ENCODE assay signal across 30 cellular contexts in the genomic region with DNA sequence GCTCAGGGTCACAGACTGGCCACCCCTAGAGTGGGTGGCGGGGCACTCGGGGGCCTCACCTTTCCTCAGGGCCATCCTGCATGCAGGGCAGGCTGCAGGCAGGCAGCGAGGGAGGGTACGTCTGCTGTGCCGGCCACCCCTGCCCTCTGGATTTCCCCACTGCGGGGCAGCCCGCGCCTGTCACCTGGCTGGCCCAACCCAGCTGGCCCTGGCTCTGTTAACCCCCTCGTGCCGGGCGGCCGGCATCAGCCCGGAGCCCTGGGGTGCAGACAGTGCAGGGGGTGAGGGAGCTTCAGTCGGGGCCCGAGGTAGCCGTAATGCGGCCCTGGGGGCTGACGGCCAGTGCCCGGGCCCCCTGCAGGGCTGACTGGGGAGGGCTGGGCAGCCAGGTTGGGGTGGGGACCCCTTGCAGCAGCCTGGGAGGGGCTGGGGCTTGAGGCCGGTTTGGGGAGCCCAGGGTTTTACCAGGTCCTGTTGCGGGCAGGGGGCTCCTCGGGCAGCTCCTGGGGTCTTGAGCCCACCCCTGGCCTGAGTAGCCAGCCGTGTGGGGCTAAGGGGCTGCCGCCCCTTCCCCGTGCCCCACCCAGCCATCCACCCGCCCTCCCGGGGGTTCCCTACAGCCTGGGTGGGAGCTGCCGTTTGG. TPM values are rescaled to one million over a fixed set of nuclear protein-coding genes. Genes with fewer than 3 reads are reported as not detected.
DNase-seq lines count a peak whose midpoint lies in the region; ATAC-seq, FAIRE-seq and TF ChIP-seq lines count a peak whose summit lies in the region.
"Had no signal": no experiment of that assay in that cellular context is flagged by ENCODE, and none has a peak within 500 bp of the region (broad histone marks: within the 10 kb centered on the region; RNA-seq: fewer than 3 reads in every experiment).

IGFALS (minus strand) TSS at position 128 of the 643 bp plus-strand sequence; CDS start at position 75, 53 bp downstream.

- peaks cover 6% of the 10 kb centered on the region for H3K36me3 Mint-ChIP-seq in effector memory CD8-positive, alpha-beta T cell (ENCODE audit: insufficient read depth)

- no peak for FAIRE-seq in pancreas (lab: Jason Lieb, UNC)
- FAIRE-seq: G401.6, GM18507 had no signal

- intact Hi-C loops in left lung (cut with DNase I), result no loop called here
- intact Hi-C loops in pancreas (cut with DNase I), result no loop called here

- peak within 1 kb of the TSS; percentile 10 for H3K9ac ChIP-seq in NT2/D1 (ENCODE audit: insufficient read length, low read depth)

- 11 to 14% methylated on average over 25 to 28 of the region's 28 CpGs for WGBS in pancreas, 2 donors

- H3K4me1 ChIP-seq in NT2/D1 (ENCODE audit: insufficient read depth, insufficient read length), result peaks cover 2% of the 10 kb centered on the region
- no peaks in the 10 kb centered on the region for H3K4me1 ChIP-seq in left lung
- peaks cover 9 to 17% (median 16%) of the 10 kb centered on the region in 3 donors for H3K4me1 ChIP-seq in pancreas
- H3K4me1 ChIP-seq: foreskin keratinocyte, left ventricle myocardium inferior, right atrium auricular region, SJSA1, spleen had no signal

- no peaks in the 10 kb centered on the region for H3K27me3 Mint-ChIP-seq in effector memory CD8-positive, alpha-beta T cell
- H3K27me3 Mint-ChIP-seq: activated T-helper 17 cell treated with anti-CD3 and anti-CD28 coated beads, Interleukin-2, amount 50 U/mL, for 72 hours; CD4-positive, alpha-beta memory T cell; stimulated activated naive CD8-positive, alpha-beta T cell treated with anti-CD3 and anti-CD28 coated beads, Interleukin-15, Interleukin-2, amounts not matched to agents 100 ng/mL and 50 ng/mL, for 24 hours; T-cell had no signal

- H3K36me3 ChIP-seq in NT2/D1 (ENCODE audit: insufficient read depth, insufficient read length, low read length), result peaks cover 39% of the 10 kb centered on the region
- H3K36me3 ChIP-seq in left lung, result peaks cover 0 to 38% of the 10 kb centered on the region in 2 donors
- H3K36me3 ChIP-seq in pancreas, result no peaks in the 10 kb centered on the region

- peak; percentile 79 for ATAC-seq in left lung
- peak; percentile 66 to 84 (median 80) for ATAC-seq in pancreas
- no peak for ATAC-seq in HG03457 (IDR thresholded peaks at IDR 0.05; ENCODE audit: unreplicated experiment)
- ATAC-seq in effector memory CD8-positive, alpha-beta T cell (replicated peaks), result no peak
- ATAC-seq: activated T-helper 17 cell treated with anti-CD3 and anti-CD28 coated beads, Interleukin-2, amount 50 U/mL, for 72 hours; foreskin keratinocyte; T-cell had no signal

- H3K27me3 ChIP-seq in NT2/D1 (ENCODE audit: insufficient read depth, insufficient read length) (no peaks in the 10 kb centered on the region), left lung (no peaks in the 10 kb centered on the region), pancreas (no peaks in the 10 kb centered on the region)
- H3K27me3 ChIP-seq: foreskin keratinocyte, neutrophil, right atrium auricular region, SJSA1, spleen, tibial artery had no signal

- peaks cover 4% of the 10 kb centered on the region in 2 donors for H3K4me1 Mint-ChIP-seq in effector memory CD8-positive, alpha-beta T cell (ENCODE audit: low read depth in 2 of 2)

- TF ChIP-seq CTCF in left lung (IDR thresholded peaks at IDR 0.05) (no peak), pancreas (IDR thresholded peaks at IDR 0.05) (no peak)

- no peak within 1 kb of the TSS for H3K27ac Mint-ChIP-seq in effector memory CD8-positive, alpha-beta T cell
- H3K27ac Mint-ChIP-seq: activated T-helper 17 cell treated with anti-CD3 and anti-CD28 coated beads, Interleukin-2, amount 50 U/mL, for 72 hours; CD4-positive, alpha-beta memory T cell; HFFc6; stimulated activated naive CD8-positive, alpha-beta T cell treated with anti-CD3 and anti-CD28 coated beads, Interleukin-15, Interleukin-2, amounts not matched to agents 100 ng/mL and 50 ng/mL, for 24 hours; T-cell had no signal

- H3K4me3 ChIP-seq in NT2/D1 (ENCODE audit: insufficient read length, low read depth) (no peak within 1 kb of the TSS), left lung (peak within 1 kb of the TSS in 1 of 2 donors; percentile 6), pancreas (peak within 1 kb of the TSS in 2 of 4 donors; percentile 26 to 45)
- H3K4me3 ChIP-seq: left ventricle myocardium inferior, right atrium auricular region, SJSA1, spleen, tibial artery had no signal

- DNase-seq in COLO668 (lab: John Stamatoyannopoulos, UW; ENCODE audit: unreplicated experiment), result peak; percentile 52
- DNase-seq in NT2/D1 (ENCODE audit: low read depth, low spot score), result no peak
- peak; percentile 40 to 80 for DNase-seq in left lung
- DNase-seq in pancreas, result peak; percentile 36 to 90 (median 60)
- no peak for DNase-seq in nucleus accumbens (lab: John Stamatoyannopoulos, UW)
- DNase-seq in GF-D8 (lab: John Stamatoyannopoulos, UW), result no peak
- DNase-seq in effector memory CD8-positive, alpha-beta T cell, result no peak
- DNase-seq: activated CD4-positive, alpha-beta T cell treated with anti-CD3 and anti-CD28 coated beads, Interleukin-2, amount 50 U/mL, for 48 hours; CD4-positive, alpha-beta memory T cell; effector CD8-positive, alpha-beta T cell; erythroblast; foreskin keratinocyte; HFFc6; KBM-7; left ventricle myocardium inferior; MM.1S; NCI-H1417 treated with DMSO at 0.1 percent for 48 hours; stimulated activated CD4-positive, alpha-beta T cell treated with anti-CD3 and anti-CD28 coated beads, Interleukin-4, amount 100 ng/mL, for 24 hours; T-cell; tibial artery had no signal

- H3K4me3 Mint-ChIP-seq in effector memory CD8-positive, alpha-beta T cell, result no peak within 1 kb of the TSS
- H3K4me3 Mint-ChIP-seq: activated T-helper 17 cell treated with anti-CD3 and anti-CD28 coated beads, Interleukin-2, amount 50 U/mL, for 72 hours; CD4-positive, alpha-beta memory T cell; HFFc6; stimulated activated naive CD8-positive, alpha-beta T cell treated with anti-CD3 and anti-CD28 coated beads, Interleukin-15, Interleukin-2, amounts not matched to agents 100 ng/mL and 50 ng/mL, for 24 hours; T-cell had no signal

- H3K9me3 ChIP-seq in NT2/D1 (ENCODE audit: insufficient read depth, low read length) (peaks cover 19% of the 10 kb centered on the region), left lung (peaks cover 0 to 10% of the 10 kb centered on the region in 2 donors), pancreas (no peaks in the 10 kb centered on the region)
- H3K9me3 ChIP-seq: neutrophil, right atrium auricular region had no signal

- no peaks in the 10 kb centered on the region for H3K9me3 Mint-ChIP-seq in effector memory CD8-positive, alpha-beta T cell
- H3K9me3 Mint-ChIP-seq: activated T-helper 17 cell treated with anti-CD3 and anti-CD28 coated beads, Interleukin-2, amount 50 U/mL, for 72 hours; stimulated activated naive CD8-positive, alpha-beta T cell treated with anti-CD3 and anti-CD28 coated beads, Interleukin-15, Interleukin-2, amounts not matched to agents 100 ng/mL and 50 ng/mL, for 24 hours; T-cell had no signal

- H3K27ac ChIP-seq in left lung (no peak within 1 kb of the TSS), pancreas (peak within 1 kb of the TSS; percentile 53 to 78 (median 66))
- H3K27ac ChIP-seq: foreskin keratinocyte, left ventricle myocardium inferior, neutrophil, right atrium auricular region, SJSA1, spleen, tibial artery had no signal

RNA-seq across cellular contexts. Expression of gene IGFALS, which starts in this region (rescaled TPM):
- total RNA-seq in left lung (1 to 10 TPM in 1 of 2 donors, under 1 TPM in 1; 0.37 to 2.2 TPM), pancreas (1 to 10 TPM; 1.0 to 3.8 (median 2.3) TPM)
- 1 to 10 TPM; 4.4 to 8.2 TPM for polyA plus RNA-seq in pancreas
- total RNA-seq: foreskin keratinocyte, HFFc6, left ventricle myocardium inferior, NCI-H460, right atrium auricular region, SJSA1 had no signal
- polyA plus RNA-seq: CD4-positive, alpha-beta memory T cell; foreskin keratinocyte had no signal

Comparison
In these comparisons a context has a peak if more than half of its experiments do, and no peak if none do; other contexts are left out.
1. DNase-seq: peak in COLO668 (single experiment), left lung (2 of 2) and pancreas (6 of 6); none in NT2/D1 (single experiment), nucleus accumbens (0 of 56), GF-D8 (single experiment) and effector memory CD8-positive, alpha-beta T cell (0 of 3).
2. ATAC-seq: peak in left lung (single experiment) and pancreas (4 of 4); none in HG03457 (single experiment) and effector memory CD8-positive, alpha-beta T cell (single experiment).
3. H3K27ac ChIP-seq: peak in pancreas (4 of 4); none in left lung (0 of 2).